In the genomic region with DNA sequence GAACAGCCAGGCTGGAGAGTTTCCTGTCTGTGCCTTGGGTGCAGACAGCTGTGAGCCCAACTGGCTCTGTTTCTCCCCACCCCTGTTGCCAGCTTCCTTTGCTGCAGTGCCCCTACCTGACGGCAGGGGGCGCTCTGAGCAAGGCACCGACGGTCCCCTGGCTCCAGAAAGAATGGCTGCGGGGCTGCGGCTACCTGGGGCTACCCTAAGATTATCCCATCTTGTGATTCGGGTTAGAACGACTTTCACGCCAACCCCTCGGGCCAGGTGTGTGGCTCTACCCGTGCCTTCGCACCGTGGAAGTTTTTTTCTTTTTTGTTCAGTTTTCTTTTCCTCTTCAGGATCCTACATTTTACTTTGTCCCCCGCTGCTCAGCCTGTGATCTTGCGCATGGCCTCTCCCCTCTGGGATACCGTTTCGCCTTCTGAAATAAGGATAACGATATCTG, we compare ENCODE assay signal across 8 cellular contexts. TPM values are rescaled to one million over a fixed set of nuclear protein-coding genes. Genes with fewer than 3 reads are reported as not detected.
DNase-seq lines count a peak whose midpoint lies in the region; ATAC-seq and TF ChIP-seq lines count a peak whose summit lies in the region.

No MANE protein-coding gene starts in this region.

- peak overlapping the region; percentile 33 for H3K4me3 Mint-ChIP-seq in dendritic cell treated with granulocyte-macrophage colony-stimulating factor and Interleukin-4, amounts not matched to agents 40 ng/mL and 50 ng/mL, for 4 days

- no peaks in the 10 kb centered on the region for H3K36me3 Mint-ChIP-seq in dendritic cell treated with granulocyte-macrophage colony-stimulating factor and Interleukin-4, amounts not matched to agents 40 ng/mL and 50 ng/mL, for 4 days (ENCODE audit: low read depth)

- H3K4me1 Mint-ChIP-seq in dendritic cell treated with granulocyte-macrophage colony-stimulating factor and Interleukin-4, amounts not matched to agents 40 ng/mL and 50 ng/mL, for 4 days (ENCODE audit: low read depth): peaks cover 18% of the 10 kb centered on the region

- H3K27ac Mint-ChIP-seq in dendritic cell treated with granulocyte-macrophage colony-stimulating factor and Interleukin-4, amounts not matched to agents 40 ng/mL and 50 ng/mL, for 4 days: no peak overlapping the region

- H3K27me3 Mint-ChIP-seq in dendritic cell treated with granulocyte-macrophage colony-stimulating factor and Interleukin-4, amounts not matched to agents 40 ng/mL and 50 ng/mL, for 4 days: peaks cover 17% of the 10 kb centered on the region

- peak; percentile 65 to 80 for ATAC-seq in lower lobe of right lung
- no peak for ATAC-seq in GM18867 (IDR thresholded peaks at IDR 0.05; ENCODE audit: unreplicated experiment)

- no peaks in the 10 kb centered on the region for H3K27me3 ChIP-seq in lower lobe of right lung (ENCODE audit: low read depth)

- no peak overlapping the region for H3K27ac ChIP-seq in lower lobe of right lung

- H3K4me3 ChIP-seq in AG04449 (ENCODE audit: low read depth, low read length): no peak overlapping the region
- H3K4me3 ChIP-seq in lower lobe of right lung: no peak overlapping the region

- intact Hi-C loops in dendritic cell treated with granulocyte-macrophage colony-stimulating factor and Interleukin-4, amounts not matched to agents 40 ng/mL and 50 ng/mL, for 4 days (cut with micrococcal nuclease): loop anchor here (1.0 kb wide), 1 partner anchor 236 kb away; no protein-coding TSS in a partner anchor
- intact Hi-C loops in lower lobe of right lung (cut with DNase I): loop anchor here (10.0 kb wide), 1 partner anchor 232 kb away; no protein-coding TSS in a partner anchor

- TF ChIP-seq CTCF in AG04449 (IDR thresholded peaks at IDR 0.05; ENCODE audit: insufficient read depth, low read length, missing control alignments) (peak; percentile 98), GM20000 (IDR thresholded peaks at IDR 0.05; ENCODE audit: extremely low read depth, missing control alignments) (peak; percentile 97), lower lobe of right lung (IDR thresholded peaks at IDR 0.05) (peak; percentile 99)

- no peak for DNase-seq in AG04449 (ENCODE audit: low read depth, low spot score)
- peak; percentile 84 for DNase-seq in GM20000 (ENCODE audit: low spot score)
- peak; percentile 54 for DNase-seq in NCI-H460 (ENCODE audit: extremely low read depth, low read depth)
- DNase-seq in activated CD4-positive, alpha-beta T cell treated with anti-CD3 and anti-CD28 coated beads, Interleukin-2, amount 50 U/mL, for 24 hours (ENCODE audit: low read depth in 1 of 2, low spot score in 1 of 2): peak; percentile 69 to 74
- DNase-seq in lower lobe of right lung: peak; percentile 79
- peak; percentile 61 for DNase-seq in stimulated activated CD8-positive, alpha-beta memory T cell treated with anti-CD3 and anti-CD28 coated beads, Interleukin-15, amount 100 ng/mL, for 1 hour (ENCODE audit: low read depth)

- CTCF ChIA-PET in AG04449 (lab: Yijun Ruan, JAX): interaction anchor here (0.6 to 52.9 kb wide), 45 partner anchors 0 to 716 kb away, joined by 3 to 940 read pairs (median 4); a partner anchor contains a TSS

- peaks cover 71% of the 10 kb centered on the region for H3K36me3 ChIP-seq in lower lobe of right lung

- H3K9me3 Mint-ChIP-seq in dendritic cell treated with granulocyte-macrophage colony-stimulating factor and Interleukin-4, amounts not matched to agents 40 ng/mL and 50 ng/mL, for 4 days: no peaks in the 10 kb centered on the region

- no peaks in the 10 kb centered on the region for H3K9me3 ChIP-seq in lower lobe of right lung

- no peaks in the 10 kb centered on the region for H3K4me1 ChIP-seq in lower lobe of right lung

- POLR2A ChIA-PET in AG04449 (lab: Yijun Ruan, JAX): no interaction called here

RNA-seq across cellular contexts. Expression of a gene that starts 33.4 kb away (rescaled TPM):
- total RNA-seq in NCI-H460 (2014; rRNA removed; shearing (Covaris generic)): 22.0 and 27.2 TPM in 2 replicates
- 16.9 and 19.3 TPM in 2 replicates for polyA plus RNA-seq in NCI-H460 (2014; cell fraction: nucleus; rRNA removed)
- 23.7 TPM for total RNA-seq in lower lobe of right lung

RNA-seq across cellular contexts. Expression of a gene that starts 48.4 kb away (rescaled TPM):
- total RNA-seq in NCI-H460 (2014; rRNA removed; shearing (Covaris generic)): 5.4 and 7.4 TPM in 2 replicates
- 9.7 and 27.6 TPM in 2 replicates for polyA plus RNA-seq in NCI-H460 (2014; cell fraction: nucleus; rRNA removed)
- total RNA-seq in lower lobe of right lung: 68.9 TPM
